ENCODE assay signal across 13 cellular contexts in genomic region chr20:3082955-3083952, GRCh38. TPM values are rescaled to one million over a fixed set of nuclear protein-coding genes. Genes with fewer than 3 reads are reported as not detected.
DNase-seq lines count a peak whose midpoint lies in the region; ATAC-seq, FAIRE-seq and TF ChIP-seq lines count a peak whose summit lies in the region.
"Had no signal": no experiment of that assay in that cellular context is flagged by ENCODE, and none has a peak within 500 bp of the region (broad histone marks: within the 10 kb centered on the region; RNA-seq: fewer than 3 reads in every experiment).

No MANE protein-coding gene starts in this region.

- H3K9ac ChIP-seq in iPS-18a (ENCODE audit: low read length): no peak overlapping the region

- H3K4me1 ChIP-seq in iPS-18a (ENCODE audit: control insufficient read depth, low read depth, low read length): no peaks in the 10 kb centered on the region
- H3K4me1 ChIP-seq in small intestine (ENCODE audit: control insufficient read depth in 2 of 2, insufficient read depth in 1 of 2, low read depth in 1 of 2, low read length in 1 of 2): no peaks in the 10 kb centered on the region

- H3K27me3 Mint-ChIP-seq in WTC11 (ENCODE audit: low read depth): peaks cover 55% of the 10 kb centered on the region

- FAIRE-seq in small intestine (lab: Jason Lieb, UNC): no peak
- FAIRE-seq: endometrium had no signal

- H3K27ac Mint-ChIP-seq in WTC11: no peak overlapping the region

- POLR2A ChIA-PET in WTC11 (lab: Charles Lee): interaction anchor here (1.1 kb wide), 1 partner anchor 10 kb away, joined by 4 read pairs; no protein-coding TSS in a partner anchor

- H3K36me3 Mint-ChIP-seq in WTC11: no peaks in the 10 kb centered on the region

- H3K9me3 ChIP-seq in iPS-18a (ENCODE audit: control insufficient read depth, low read depth, low read length) (no peaks in the 10 kb centered on the region), small intestine (ENCODE audit: control insufficient read depth, low read depth) (no peaks in the 10 kb centered on the region)
- H3K9me3 ChIP-seq: tibial nerve had no signal

- WGBS in small intestine, 3 donors: 13 to 23% (median 19%) methylated on average over 35 to 76 of the region's 76 CpGs

- DNase-seq in NCI-H2227 (lab: John Stamatoyannopoulos, UW; ENCODE audit: unreplicated experiment): peak; percentile 43
- DNase-seq in NCI-H2227 treated with DMSO at 0.1 percent for 48 hours (lab: John Stamatoyannopoulos, UW): no peak
- DNase-seq in WTC11 (ENCODE audit: low spot score): peak; percentile 48
- peak; percentile 25 for DNase-seq in small intestine
- no peak for DNase-seq in NCI-H446 treated with DMSO at 0.1 percent for 48 hours (lab: John Stamatoyannopoulos, UW)
- DNase-seq in C1 segment of cervical spinal cord (lab: John Stamatoyannopoulos, UW): no peak
- DNase-seq: NCI-H1417 treated with DMSO at 0.1 percent for 48 hours, SHP77 had no signal

- peaks cover 7% of the 10 kb centered on the region; the same call in 1 of the 2 replicates for H3K4me1 Mint-ChIP-seq in WTC11

- H3K27me3 ChIP-seq in iPS-18a (ENCODE audit: control insufficient read depth, insufficient read depth, low read length) (peaks cover 43% of the 10 kb centered on the region), small intestine (ENCODE audit: control insufficient read depth in 2 of 2, insufficient read depth in 2 of 2, low read length in 2 of 2) (peaks cover 6 to 13% of the 10 kb centered on the region in 2 donors)

- CTCF ChIA-PET in WTC11 (lab: Charles Lee): interaction anchor here (1.0 to 1.5 kb wide), 2 partner anchors 14 to 234 kb away, joined by 5 read pairs; no protein-coding TSS in a partner anchor

- H3K4me3 Mint-ChIP-seq in WTC11: peak overlapping the region; percentile 60

- peak; percentile 77 for ATAC-seq in WTC11
- ATAC-seq in HG02642 (IDR thresholded peaks at IDR 0.05; ENCODE audit: poor library complexity, unreplicated experiment): no peak

- H3K4me3 ChIP-seq in iPS-18a (ENCODE audit: low read length) (peak overlapping the region; percentile 42), small intestine (ENCODE audit: low read depth in 1 of 2, low read length in 2 of 2) (peak overlapping the region in 1 of 2 donors; percentile 50)

- no peaks in the 10 kb centered on the region for H3K9me3 Mint-ChIP-seq in WTC11

- H3K36me3 ChIP-seq in iPS-18a (ENCODE audit: control insufficient read depth, low read depth, low read length) (no peaks in the 10 kb centered on the region), small intestine (ENCODE audit: control insufficient read depth in 2 of 2, insufficient read depth in 2 of 2, low read length in 2 of 2) (no peaks in the 10 kb centered on the region)
- H3K36me3 ChIP-seq: tibial nerve had no signal

- TF ChIP-seq CTCF in WTC11 (IDR thresholded peaks at IDR 0.05): no peak

- H3K27ac ChIP-seq in iPS-18a (ENCODE audit: low read length) (no peak overlapping the region), small intestine (ENCODE audit: low read depth in 1 of 2, low read length in 1 of 2) (no peak overlapping the region)
- H3K27ac ChIP-seq: tibial nerve had no signal

TF ChIP-seq in WTC11, 78 proteins besides CTCF, POLR2A, EP300 and RAD21:
- TF ChIP-seq, protein P1, sequence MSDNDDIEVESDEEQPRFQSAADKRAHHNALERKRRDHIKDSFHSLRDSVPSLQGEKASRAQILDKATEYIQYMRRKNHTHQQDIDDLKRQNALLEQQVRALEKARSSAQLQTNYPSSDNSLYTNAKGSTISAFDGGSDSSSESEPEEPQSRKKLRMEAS (CRISPR knock-in tag; IDR thresholded peaks at IDR 0.05): 0 out of 2 replicates have a peak, but pooled peaks have one; percentile 45
- TF ChIP-seq NR1H2 (CRISPR knock-in tag; IDR thresholded peaks at IDR 0.05) (no peak), RELA (CRISPR knock-in tag; IDR thresholded peaks at IDR 0.05; ENCODE audit: borderline replicate concordance) (no peak), CREB1 (CRISPR knock-in tag; IDR thresholded peaks at IDR 0.05) (0 out of 2 replicates have a peak, but pooled peaks have one; percentile 10), ATF3 (CRISPR knock-in tag; conservative IDR thresholded peaks at IDR 0.05) (no peak), ERG (CRISPR knock-in tag; IDR thresholded peaks at IDR 0.05) (no peak), SMAD3 (CRISPR knock-in tag; IDR thresholded peaks at IDR 0.05; ENCODE audit: borderline replicate concordance) (no peak)
- TF ChIP-seq, protein P2, sequence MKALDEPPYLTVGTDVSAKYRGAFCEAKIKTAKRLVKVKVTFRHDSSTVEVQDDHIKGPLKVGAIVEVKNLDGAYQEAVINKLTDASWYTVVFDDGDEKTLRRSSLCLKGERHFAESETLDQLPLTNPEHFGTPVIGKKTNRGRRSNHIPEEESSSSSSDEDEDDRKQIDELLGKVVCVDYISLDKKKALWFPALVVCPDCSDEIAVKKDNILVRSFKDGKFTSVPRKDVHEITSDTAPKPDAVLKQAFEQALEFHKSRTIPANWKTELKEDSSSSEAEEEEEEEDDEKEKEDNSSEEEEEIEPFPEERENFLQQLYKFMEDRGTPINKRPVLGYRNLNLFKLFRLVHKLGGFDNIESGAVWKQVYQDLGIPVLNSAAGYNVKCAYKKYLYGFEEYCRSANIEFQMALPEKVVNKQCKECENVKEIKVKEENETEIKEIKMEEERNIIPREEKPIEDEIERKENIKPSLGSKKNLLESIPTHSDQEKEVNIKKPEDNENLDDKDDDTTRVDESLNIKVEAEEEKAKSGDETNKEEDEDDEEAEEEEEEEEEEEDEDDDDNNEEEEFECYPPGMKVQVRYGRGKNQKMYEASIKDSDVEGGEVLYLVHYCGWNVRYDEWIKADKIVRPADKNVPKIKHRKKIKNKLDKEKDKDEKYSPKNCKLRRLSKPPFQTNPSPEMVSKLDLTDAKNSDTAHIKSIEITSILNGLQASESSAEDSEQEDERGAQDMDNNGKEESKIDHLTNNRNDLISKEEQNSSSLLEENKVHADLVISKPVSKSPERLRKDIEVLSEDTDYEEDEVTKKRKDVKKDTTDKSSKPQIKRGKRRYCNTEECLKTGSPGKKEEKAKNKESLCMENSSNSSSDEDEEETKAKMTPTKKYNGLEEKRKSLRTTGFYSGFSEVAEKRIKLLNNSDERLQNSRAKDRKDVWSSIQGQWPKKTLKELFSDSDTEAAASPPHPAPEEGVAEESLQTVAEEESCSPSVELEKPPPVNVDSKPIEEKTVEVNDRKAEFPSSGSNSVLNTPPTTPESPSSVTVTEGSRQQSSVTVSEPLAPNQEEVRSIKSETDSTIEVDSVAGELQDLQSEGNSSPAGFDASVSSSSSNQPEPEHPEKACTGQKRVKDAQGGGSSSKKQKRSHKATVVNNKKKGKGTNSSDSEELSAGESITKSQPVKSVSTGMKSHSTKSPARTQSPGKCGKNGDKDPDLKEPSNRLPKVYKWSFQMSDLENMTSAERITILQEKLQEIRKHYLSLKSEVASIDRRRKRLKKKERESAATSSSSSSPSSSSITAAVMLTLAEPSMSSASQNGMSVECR (CRISPR knock-in tag; IDR thresholded peaks at IDR 0.05; ENCODE audit: borderline replicate concordance): no peak

RNA-seq across cellular contexts. Expression of gene AVP, which starts 1.3 kb away (rescaled TPM):
- 0.32 to 0.50 TPM (median 0.34 TPM) in 3 replicates for total RNA-seq in WTC11 (2021)
- polyA plus RNA-seq in small intestine: 1 to 10 TPM in 1 of 3 donors, not detected in 2; 2.7 TPM
- total RNA-seq: tibial nerve had no signal
- polyA plus RNA-seq: AG04450 had no signal

RNA-seq across cellular contexts. Expression of gene OXT, which starts 11.8 kb away (rescaled TPM):
- total RNA-seq in WTC11 (2021): not detected in 3 replicates
- polyA plus RNA-seq in small intestine: 10 to 100 TPM in 2 of 3 donors, 1 to 10 TPM in 1; 2.7 to 45.8 (median 36.2) TPM
- polyA plus RNA-seq: AG04450 had no signal

RNA-seq across cellular contexts. Expression of gene MRPS26, which starts 37.4 kb away (rescaled TPM):
- total RNA-seq in WTC11 (2021): 105 to 111 TPM (median 110 TPM) in 3 replicates
- 10 to 100 TPM; 58.4 to 77.5 (median 75.4) TPM for polyA plus RNA-seq in small intestine

RNA-seq across cellular contexts. Expression of gene GNRH2, which starts 39.8 kb away (rescaled TPM):
- 0.44 to 1.1 TPM (median 0.50 TPM) in 3 replicates for total RNA-seq in WTC11 (2021)
- under 1 TPM in 1 of 3 donors, not detected in 2; 0.15 TPM for polyA plus RNA-seq in small intestine
- polyA plus RNA-seq: AG04450 had no signal

Comparison
In these comparisons a context has a peak if more than half of its experiments do, and no peak if none do; other contexts are left out.
1. DNase-seq: peak in NCI-H2227 (single experiment), WTC11 (single experiment) and small intestine (single experiment); none in NCI-H2227 treated with DMSO at 0.1 percent for 48 hours (single experiment), NCI-H446 treated with DMSO at 0.1 percent for 48 hours (single experiment) and C1 segment of cervical spinal cord (0 of 14).